In the genomic region with DNA sequence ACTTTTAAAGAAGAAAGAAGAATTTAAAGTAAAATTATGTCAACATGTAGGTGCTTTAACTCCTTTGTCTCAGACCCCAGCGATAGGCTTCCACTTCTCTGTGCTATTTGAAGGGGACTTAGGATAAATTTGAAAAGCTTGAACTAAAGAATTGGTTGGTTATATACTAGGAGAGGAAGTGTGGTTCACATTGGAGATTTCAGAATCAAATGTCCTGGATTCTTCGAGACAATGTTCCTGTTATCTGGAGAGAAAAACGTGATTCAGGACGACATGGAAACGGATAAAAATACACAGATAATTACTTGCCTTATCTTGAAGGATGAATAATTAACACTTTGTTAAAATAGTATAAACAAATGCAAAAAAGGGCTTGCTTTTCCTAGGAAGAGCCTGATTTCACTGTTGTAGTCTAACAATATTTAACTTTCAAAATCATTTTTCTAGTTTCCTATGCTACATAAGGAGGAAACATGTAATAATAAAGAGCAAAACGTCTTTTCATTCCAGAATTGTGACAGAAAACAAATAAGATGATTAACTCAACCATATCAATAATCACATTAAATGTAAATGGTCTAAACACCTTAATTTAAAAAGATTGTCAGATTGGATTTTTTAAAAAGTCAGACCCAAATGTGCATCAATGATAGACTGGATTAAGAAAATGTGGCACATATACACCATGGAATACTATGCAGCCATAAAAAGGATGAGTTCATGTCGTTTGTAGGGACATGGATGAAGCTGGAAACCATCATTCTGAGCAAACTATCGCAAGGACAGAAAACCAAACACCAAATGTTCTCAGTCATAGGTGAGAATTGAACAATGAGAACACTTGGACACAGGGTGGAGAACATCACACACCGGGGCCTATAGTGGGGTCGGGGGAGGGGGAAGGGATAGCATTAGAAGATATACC, we compare ENCODE assay signal across 8 cellular contexts. TPM values are rescaled to one million over a fixed set of nuclear protein-coding genes. Genes with fewer than 3 reads are reported as not detected.
DNase-seq lines count a peak whose midpoint lies in the region; ATAC-seq and TF ChIP-seq lines count a peak whose summit lies in the region.

No MANE protein-coding gene starts in this region.

- peak overlapping the region; percentile 71 for H3K4me2 ChIP-seq in parathyroid adenoma (ENCODE audit: low read length)

- 34 to 41% methylated on average over 9 to 10 of the region's 10 CpGs for WGBS in esophagus squamous epithelium, 2 donors

- H3K4me3 ChIP-seq in Peyer's patch = peak overlapping the region; percentile 61 to 94 (median 76)
- peak overlapping the region; percentile 69 to 99 (median 88) for H3K4me3 ChIP-seq in esophagus squamous epithelium
- peak overlapping the region; percentile 89 for H3K4me3 ChIP-seq in parathyroid adenoma (ENCODE audit: low read depth, low read length)

- H3K9ac ChIP-seq in parathyroid adenoma = peak overlapping the region; percentile 16

- H3K27me3 ChIP-seq in Peyer's patch (no peaks in the 10 kb centered on the region), esophagus squamous epithelium (peaks cover 0 to 21% (median 0%) of the 10 kb centered on the region in 4 donors), parathyroid adenoma (ENCODE audit: control insufficient read depth, insufficient read depth, low read length) (no peaks in the 10 kb centered on the region)

- TF ChIP-seq CTCF in Peyer's patch (IDR thresholded peaks at IDR 0.05) (no peak), esophagus squamous epithelium (IDR thresholded peaks at IDR 0.05) (no peak), parathyroid adenoma (IDR thresholded peaks at IDR 0.05) (no peak)

- intact Hi-C loops in esophagus squamous epithelium (cut with DNase I) = no loop called here

- DNase-seq in GM03348 (ENCODE audit: low spot score) = peak; percentile 10
- DNase-seq in Peyer's patch = no peak
- DNase-seq in esophagus squamous epithelium (lab: John Stamatoyannopoulos, UW) = no peak
- no peak for DNase-seq in NCI-H2107 treated with DMSO at 0.1 percent for 48 hours (lab: John Stamatoyannopoulos, UW; ENCODE audit: unreplicated experiment)
- no peak for DNase-seq in NCI-H2227 (lab: John Stamatoyannopoulos, UW; ENCODE audit: unreplicated experiment)

- H3K9me3 ChIP-seq in Peyer's patch (no peaks in the 10 kb centered on the region), esophagus squamous epithelium (no peaks in the 10 kb centered on the region), parathyroid adenoma (ENCODE audit: control insufficient read depth, low read length) (no peaks in the 10 kb centered on the region)

- H3K4me1 ChIP-seq in Peyer's patch = peaks cover 0 to 18% (median 0%) of the 10 kb centered on the region in 4 donors
- H3K4me1 ChIP-seq in esophagus squamous epithelium = peaks cover 0 to 25% (median 11%) of the 10 kb centered on the region in 3 donors
- H3K4me1 ChIP-seq in parathyroid adenoma = peaks cover 9% of the 10 kb centered on the region

- no peaks in the 10 kb centered on the region for H3K79me2 ChIP-seq in parathyroid adenoma

- H3K36me3 ChIP-seq in Peyer's patch = no peaks in the 10 kb centered on the region
- no peaks in the 10 kb centered on the region for H3K36me3 ChIP-seq in esophagus squamous epithelium
- no peaks in the 10 kb centered on the region for H3K36me3 ChIP-seq in parathyroid adenoma (ENCODE audit: control insufficient read depth, insufficient read depth, low read length)

- H3K27ac ChIP-seq in Peyer's patch (peak overlapping the region; percentile 82 to 94 (median 87)), esophagus squamous epithelium (peak overlapping the region; percentile 88 to 96 (median 94)), parathyroid adenoma (peak overlapping the region; percentile 84)

- ATAC-seq in GM21367 (IDR thresholded peaks at IDR 0.05; ENCODE audit: unreplicated experiment) = no peak
- ATAC-seq in GM21737 (IDR thresholded peaks at IDR 0.05; ENCODE audit: unreplicated experiment) = no peak

- TF ChIP-seq POLR2A in Peyer's patch (IDR thresholded peaks at IDR 0.05) (no peak), esophagus squamous epithelium (IDR thresholded peaks at IDR 0.05) (no peak)

- H2AFZ ChIP-seq in parathyroid adenoma = peak overlapping the region; percentile 97

RNA-seq across cellular contexts. Expression of a gene that starts 0.7 kb away (rescaled TPM):
- total RNA-seq in Peyer's patch (10 to 100 TPM in 3 of 4 donors, 1 to 10 TPM in 1; 8.8 to 21.9 (median 15.5) TPM), esophagus squamous epithelium (10 to 100 TPM; 12.3 to 15.6 (median 13.0) TPM)

RNA-seq across cellular contexts. Expression of a gene that starts 35.4 kb away (rescaled TPM):
- total RNA-seq in Peyer's patch (10 to 100 TPM; 14.5 to 51.2 (median 28.2) TPM), esophagus squamous epithelium (10 to 100 TPM in 1 of 4 donors, 1 to 10 TPM in 3; 3.5 to 14.9 (median 5.6) TPM)
